28 cellular contexts compared by ENCODE assay signal in the genomic region with DNA sequence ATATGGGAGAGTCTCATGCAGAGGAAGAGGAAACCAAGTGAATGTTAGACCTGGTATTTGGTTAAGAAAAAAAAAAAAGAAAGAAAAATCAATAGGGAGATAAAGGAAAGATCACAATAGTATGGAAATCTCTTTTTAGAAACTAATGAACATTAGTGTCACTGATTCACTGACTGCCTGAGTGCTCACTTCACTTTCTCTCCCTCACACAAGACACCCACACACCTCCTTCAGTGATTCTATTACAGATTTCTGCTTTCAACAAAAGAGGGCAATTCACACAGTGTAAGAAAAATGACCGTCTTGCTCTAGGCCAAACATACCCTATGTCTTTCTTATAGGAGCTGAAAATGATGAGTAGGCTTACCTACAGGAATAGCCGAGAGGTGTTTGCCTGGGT. TPM values are rescaled to one million over a fixed set of nuclear protein-coding genes. Genes with fewer than 3 reads are reported as not detected.
"Had no signal": no experiment of that assay in that cellular context is flagged by ENCODE, and none has a peak within 500 bp of the region (broad histone marks: within the 10 kb centered on the region; RNA-seq: fewer than 3 reads in every experiment).

No MANE protein-coding gene starts in this region.

- H3K4me1 Mint-ChIP-seq: stimulated activated effector memory CD8-positive, alpha-beta T cell treated with anti-CD3 and anti-CD28 coated beads, Interleukin-12 subunit alpha, Interleukin-12 subunit beta, amount 100 ng/mL, for 72 hours had no signal

- H3K27ac Mint-ChIP-seq: stimulated activated effector memory CD8-positive, alpha-beta T cell treated with anti-CD3 and anti-CD28 coated beads, Interleukin-12 subunit alpha, Interleukin-12 subunit beta, amount 100 ng/mL, for 72 hours; stimulated activated memory B cell treated with anti-CD40 and anti-IgM and Interleukin-4, amounts not matched to agents 10 μg/mL and 1 μg/mL and 100 μg/mL, for 72 hours; stimulated activated naive CD8-positive, alpha-beta T cell treated with anti-CD3 and anti-CD28 coated beads, Interleukin-15, amount 100 ng/mL, for 72 hours; stimulated activated naive CD8-positive, alpha-beta T cell treated with anti-CD3 and anti-CD28 coated beads, Interleukin-15, Interleukin-2, amounts not matched to agents 100 ng/mL and 50 ng/mL, for 24 hours; type B pancreatic cell had no signal

- H3K9me3 ChIP-seq: stomach, suprapubic skin, testis, thoracic aorta, thyroid gland, tibial artery, tibial nerve, transverse colon, upper lobe of left lung, upper lobe of right lung, uterus, vagina had no signal

- H3K4me1 ChIP-seq: uterus, vagina had no signal

- H3K27me3 ChIP-seq: testis had no signal

- H3K4me3 ChIP-seq: stomach, suprapubic skin, testis, thoracic aorta, thyroid gland, tibial artery, tibial nerve, transverse colon, upper lobe of left lung, upper lobe of right lung, uterus, vagina had no signal

- H3K27ac ChIP-seq: stomach, suprapubic skin, testis, thoracic aorta, thyroid gland, tibial artery, tibial nerve, transverse colon, upper lobe of left lung, upper lobe of right lung, uterus, vagina had no signal

- H3K36me3 Mint-ChIP-seq: stimulated activated effector memory CD8-positive, alpha-beta T cell treated with anti-CD3 and anti-CD28 coated beads, Interleukin-12 subunit alpha, Interleukin-12 subunit beta, amount 100 ng/mL, for 72 hours; stimulated activated memory B cell treated with anti-CD40 and anti-IgM and Interleukin-4, amounts not matched to agents 10 μg/mL and 1 μg/mL and 100 μg/mL, for 72 hours; type B pancreatic cell had no signal

- H3K36me3 ChIP-seq: stomach, suprapubic skin, thoracic aorta, thyroid gland, tibial artery, tibial nerve, transverse colon, upper lobe of left lung, upper lobe of right lung, uterus, vagina had no signal

- H3K4me3 Mint-ChIP-seq: stimulated activated effector memory CD8-positive, alpha-beta T cell treated with anti-CD3 and anti-CD28 coated beads, Interleukin-12 subunit alpha, Interleukin-12 subunit beta, amount 100 ng/mL, for 72 hours; stimulated activated memory B cell treated with anti-CD40 and anti-IgM and Interleukin-4, amounts not matched to agents 10 μg/mL and 1 μg/mL and 100 μg/mL, for 72 hours; stimulated activated naive CD8-positive, alpha-beta T cell treated with anti-CD3 and anti-CD28 coated beads, Interleukin-15, amount 100 ng/mL, for 72 hours; stimulated activated naive CD8-positive, alpha-beta T cell treated with anti-CD3 and anti-CD28 coated beads, Interleukin-15, Interleukin-2, amounts not matched to agents 100 ng/mL and 50 ng/mL, for 24 hours; type B pancreatic cell had no signal

- DNase-seq: stimulated activated CD4-positive, alpha-beta T cell treated with anti-CD3 and anti-CD28 coated beads, Interleukin-2, amount 100 ng/mL, for 24 hours; stimulated activated CD4-positive, alpha-beta T cell treated with anti-CD3 and anti-CD28 coated beads, Interleukin-2, amount 100 ng/mL, for 48 hours; stimulated activated CD4-positive, alpha-beta T cell treated with anti-CD3 and anti-CD28 coated beads, Interleukin-4, amount 100 ng/mL, for 1 hour; stimulated activated CD4-positive, alpha-beta T cell treated with anti-CD3 and anti-CD28 coated beads, Interleukin-4, amount 100 ng/mL, for 24 hours; stimulated activated CD4-positive, alpha-beta T cell treated with anti-CD3 and anti-CD28 coated beads, Interleukin-4, amount 100 ng/mL, for 4 hours; stimulated activated CD8-positive, alpha-beta memory T cell treated with anti-CD3 and anti-CD28 coated beads, Interleukin-4, amount 100 ng/mL, for 48 hours; stimulated activated naive CD4-positive, alpha-beta T cell; stimulated activated naive CD4-positive, alpha-beta T cell treated with Interleukin-2 at 50 U/mL for 16 hours; stimulated activated naive CD8-positive, alpha-beta T cell treated with anti-CD3 and anti-CD28 coated beads, Interleukin-15, amount 100 ng/mL, for 72 hours; stimulated activated naive CD8-positive, alpha-beta T cell treated with anti-CD3 and anti-CD28 coated beads, Interleukin-15, Interleukin-2, amounts not matched to agents 100 U/mL and 50 U/mL, for 24 hours; stomach; substantia nigra; testis; thyroid gland; tibial artery; transverse colon; trophoblast cell; upper lobe of left lung; upper lobe of right lung; uterus had no signal

- H3K9me3 Mint-ChIP-seq: stimulated activated effector memory CD8-positive, alpha-beta T cell treated with anti-CD3 and anti-CD28 coated beads, Interleukin-12 subunit alpha, Interleukin-12 subunit beta, amount 100 ng/mL, for 72 hours; stimulated activated memory B cell treated with anti-CD40 and anti-IgM and Interleukin-4, amounts not matched to agents 10 μg/mL and 1 μg/mL and 100 μg/mL, for 72 hours; stimulated activated naive CD8-positive, alpha-beta T cell treated with anti-CD3 and anti-CD28 coated beads, Interleukin-15, amount 100 ng/mL, for 72 hours; stimulated activated naive CD8-positive, alpha-beta T cell treated with anti-CD3 and anti-CD28 coated beads, Interleukin-15, Interleukin-2, amounts not matched to agents 100 ng/mL and 50 ng/mL, for 24 hours; type B pancreatic cell had no signal

- ATAC-seq: stimulated activated effector memory CD8-positive, alpha-beta T cell treated with anti-CD3 and anti-CD28 coated beads, Interleukin-12 subunit alpha, Interleukin-12 subunit beta, amount 100 ng/mL, for 72 hours; stimulated activated memory B cell treated with anti-CD40 and anti-IgM and Interleukin-4, amounts not matched to agents 10 μg/mL and 1 μg/mL and 100 μg/mL, for 72 hours; stimulated activated naive CD8-positive, alpha-beta T cell treated with anti-CD3 and anti-CD28 coated beads, Interleukin-15, amount 100 ng/mL, for 72 hours; stimulated activated naive CD8-positive, alpha-beta T cell treated with anti-CD3 and anti-CD28 coated beads, Interleukin-15, Interleukin-2, amounts not matched to agents 100 U/mL and 50 U/mL, for 24 hours; upper lobe of right lung had no signal

RNA-seq across cellular contexts. Expression of a gene that starts 6.0 kb away (rescaled TPM):
- total RNA-seq: thoracic aorta, upper lobe of right lung had no signal
